ENCODE assay signal across 5 cellular contexts in genomic region chr11:103733889-103734288, GRCh38.
"Had no signal": no experiment of that assay in that cellular context is flagged by ENCODE, and none has a peak within 500 bp of the region (broad histone marks: within the 10 kb centered on the region; RNA-seq: fewer than 3 reads in every experiment).

No MANE protein-coding gene starts in this region.

- H3K27ac ChIP-seq: HL-60 had no signal

- ATAC-seq: HepG2, K562 had no signal

- H3K27ac Mint-ChIP-seq: IgD-negative memory B cell had no signal

- DNase-seq: IMR-90 had no signal

- H3K4me3 ChIP-seq: K562 had no signal

- H3K9me3 Mint-ChIP-seq: IgD-negative memory B cell had no signal

- H3K4me3 Mint-ChIP-seq: IgD-negative memory B cell had no signal
